Comparison of ENCODE assay signal across 2 cellular contexts in genomic region chr16:75392911-75393310, GRCh38.
TF ChIP-seq lines count a peak whose summit lies in the region.

No MANE protein-coding gene starts in this region.

TF ChIP-seq in HCT116, 20 proteins besides CTCF, POLR2A, EP300 and RAD21 (continued from another document):
- no peak for TF ChIP-seq MAX (IDR thresholded peaks at IDR 0.05)
- TF ChIP-seq SP1 (IDR thresholded peaks at IDR 0.05; ENCODE audit: low read depth), result no peak

TF ChIP-seq in WTC11, 78 proteins besides CTCF, POLR2A, EP300 and RAD21 (continued from another document):
- TF ChIP-seq PRDM15 (CRISPR knock-in tag; IDR thresholded peaks at IDR 0.05) (no peak), ETV6 (CRISPR knock-in tag; IDR thresholded peaks at IDR 0.05) (no peak), ARID4B (CRISPR knock-in tag; IDR thresholded peaks at IDR 0.05; ENCODE audit: borderline replicate concordance) (no peak), CDX4 (CRISPR knock-in tag; IDR thresholded peaks at IDR 0.05; ENCODE audit: borderline replicate concordance) (no peak), TEAD4 (CRISPR knock-in tag; IDR thresholded peaks at IDR 0.05) (no peak), ATF6 (CRISPR knock-in tag; IDR thresholded peaks at IDR 0.05) (no peak), ZMAT4 (CRISPR knock-in tag; IDR thresholded peaks at IDR 0.05) (no peak), ZNF281 (CRISPR knock-in tag; IDR thresholded peaks at IDR 0.05) (no peak), CBFB (CRISPR knock-in tag; IDR thresholded peaks at IDR 0.05; ENCODE audit: low read depth) (no peak)
